Comparison of ENCODE assay signal across 23 cellular contexts in the genomic region with DNA sequence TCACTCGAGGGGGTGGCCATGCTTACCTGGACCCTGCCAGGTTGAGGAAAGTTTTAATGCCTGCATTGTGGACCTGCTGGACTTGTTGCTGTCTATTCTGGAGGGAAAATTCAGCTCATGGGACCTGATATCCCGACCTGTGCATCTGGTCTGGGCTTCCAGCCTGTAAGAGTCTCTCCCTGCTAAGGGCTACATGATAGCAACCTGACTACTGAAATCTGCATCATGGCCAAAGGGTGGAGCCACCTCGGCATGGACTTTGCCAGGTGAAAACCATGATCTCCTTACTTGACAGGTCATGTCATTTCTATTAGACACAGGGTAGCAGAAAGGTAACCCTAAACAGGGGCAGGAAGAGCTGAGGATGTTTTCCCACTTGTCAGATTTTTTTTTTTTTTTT. TPM values are rescaled to one million over a fixed set of nuclear protein-coding genes. Genes with fewer than 3 reads are reported as not detected.
DNase-seq lines count a peak whose midpoint lies in the region; ATAC-seq and TF ChIP-seq lines count a peak whose summit lies in the region.
"Had no signal": no experiment of that assay in that cellular context is flagged by ENCODE, and none has a peak within 500 bp of the region (broad histone marks: within the 10 kb centered on the region; RNA-seq: fewer than 3 reads in every experiment).

No MANE protein-coding gene starts in this region.

- TF ChIP-seq CTCF in OCI-LY1 (IDR thresholded peaks at IDR 0.05; ENCODE audit: low read length) (peak; percentile 14; the same call in 1 of the 2 replicates), foreskin keratinocyte (conservative IDR thresholded peaks at IDR 0.05) (peak; percentile 12), lower lobe of right lung (IDR thresholded peaks at IDR 0.05) (no peak)

- in situ Hi-C loops in GM23248 (cut with MboI), result no loop called here

- H3K36me3 Mint-ChIP-seq in activated CD8-positive, alpha-beta memory T cell treated with anti-CD3 and anti-CD28 coated beads, Interleukin-2, amount 10 ng/mL, durations not matched to agents 7 days and 5 days, result no peaks in the 10 kb centered on the region

- H3K9me3 ChIP-seq in OCI-LY1 (ENCODE audit: low read length) (0 out of 2 replicates have a peak, but pooled peaks cover 1% of the 10 kb centered on the region), lower lobe of right lung (no peaks in the 10 kb centered on the region), GM23248 (ENCODE audit: low read depth) (no peaks in the 10 kb centered on the region)
- H3K9me3 ChIP-seq: SK-N-SH had no signal

- no peaks in the 10 kb centered on the region for H4K20me1 ChIP-seq in OCI-LY1 (ENCODE audit: insufficient read depth, low read length)
- no peaks in the 10 kb centered on the region for H4K20me1 ChIP-seq in GM23248 (ENCODE audit: insufficient read depth)

- intact Hi-C loops in lower lobe of right lung (cut with DNase I), result no loop called here

- H3F3A ChIP-seq in OCI-LY1 (ENCODE audit: insufficient read depth, low read length) (no peaks in the 10 kb centered on the region), GM23248 (ENCODE audit: insufficient read depth) (peaks cover 9% of the 10 kb centered on the region; the same call in 1 of the 2 replicates)

- peaks cover 26% of the 10 kb centered on the region for H3K27me3 Mint-ChIP-seq in activated CD8-positive, alpha-beta memory T cell treated with anti-CD3 and anti-CD28 coated beads, Interleukin-2, amount 10 ng/mL, durations not matched to agents 7 days and 5 days

- H3K4me1 Mint-ChIP-seq in activated CD8-positive, alpha-beta memory T cell treated with anti-CD3 and anti-CD28 coated beads, Interleukin-2, amount 10 ng/mL, durations not matched to agents 7 days and 5 days, result no peaks in the 10 kb centered on the region
- H3K4me1 Mint-ChIP-seq: CD8-positive, alpha-beta memory T cell had no signal

- H3K79me2 ChIP-seq in OCI-LY1 (ENCODE audit: insufficient read depth, low read length) (no peaks in the 10 kb centered on the region), GM23248 (ENCODE audit: insufficient read depth) (no peaks in the 10 kb centered on the region)

- H3K4me2 ChIP-seq in OCI-LY1 (ENCODE audit: low read length), result no peak overlapping the region
- H3K4me2 ChIP-seq in GM23248 (ENCODE audit: unreplicated experiment), result no peak overlapping the region
- H3K4me2 ChIP-seq: SK-N-SH had no signal

- peak; percentile 33 for ATAC-seq in activated CD8-positive, alpha-beta memory T cell treated with anti-CD3 and anti-CD28 coated beads, Interleukin-2, amount 10 ng/mL, durations not matched to agents 7 days and 5 days
- no peak for ATAC-seq in foreskin keratinocyte
- ATAC-seq in lower lobe of right lung, result no peak
- no peak for ATAC-seq in HG02759 (IDR thresholded peaks at IDR 0.05; ENCODE audit: unreplicated experiment)

- H3K9me2 ChIP-seq in OCI-LY1 (ENCODE audit: low read depth, low read length) (no peaks in the 10 kb centered on the region), GM23248 (ENCODE audit: insufficient read depth) (no peaks in the 10 kb centered on the region)
- H3K9me2 ChIP-seq: SK-N-SH had no signal

- H3K27ac ChIP-seq in OCI-LY1 (ENCODE audit: low read depth, low read length, poor library complexity, severe bottlenecking) (no peak overlapping the region), foreskin keratinocyte (no peak overlapping the region), lower lobe of right lung (no peak overlapping the region), GM23248 (no peak overlapping the region)
- H3K27ac ChIP-seq: C4-2B, HL-60 had no signal

- CTCF ChIA-PET in activated CD8-positive, alpha-beta memory T cell treated with anti-CD3 and anti-CD28 coated beads, Interleukin-2, amount 10 ng/mL, durations not matched to agents 7 days and 5 days (lab: Charles Lee), result interaction anchor here (0.6 to 1.4 kb wide), 3 partner anchors 10 to 440 kb away, joined by 3 to 4 read pairs (median 3); a partner anchor contains a TSS

- no peak overlapping the region for H3K27ac Mint-ChIP-seq in activated CD8-positive, alpha-beta memory T cell treated with anti-CD3 and anti-CD28 coated beads, Interleukin-2, amount 10 ng/mL, durations not matched to agents 7 days and 5 days

- no peak for DNase-seq in activated CD8-positive, alpha-beta memory T cell treated with anti-CD3 and anti-CD28 coated beads, Interleukin-2, amount 10 ng/mL, durations not matched to agents 7 days and 5 days
- DNase-seq in activated CD8-positive, alpha-beta memory T cell treated with anti-CD3 and anti-CD28 coated beads for 24 hours, result no peak
- DNase-seq in foreskin keratinocyte, result no peak
- no peak for DNase-seq in effector CD4-positive, alpha-beta T cell
- DNase-seq in lower lobe of right lung, result no peak
- DNase-seq in GM23248, result no peak
- DNase-seq: CD8-positive, alpha-beta memory T cell; EL; GF-D8; KG1; NCI-H1105; NCI-H146; NCI-H2029; NCI-H226; NCI-H510A treated with DMSO at 0.1 percent for 48 hours; NCI-H774; SIG-M5; SK-N-SH; T-helper 1 cell had no signal

- H3K27me3 ChIP-seq in OCI-LY1 (ENCODE audit: insufficient read depth, low read length) (no peaks in the 10 kb centered on the region), foreskin keratinocyte (peaks cover 8% of the 10 kb centered on the region), lower lobe of right lung (ENCODE audit: low read depth) (peaks cover 2% of the 10 kb centered on the region), GM23248 (replicated peaks; ENCODE audit: insufficient read depth) (peaks cover 18% of the 10 kb centered on the region; the same call in 1 of the 2 replicates)

- H3K4me1 ChIP-seq in OCI-LY1 (ENCODE audit: insufficient read depth, low read length, severe bottlenecking) (no peaks in the 10 kb centered on the region), foreskin keratinocyte (no peaks in the 10 kb centered on the region), lower lobe of right lung (no peaks in the 10 kb centered on the region), GM23248 (ENCODE audit: insufficient read depth) (no peaks in the 10 kb centered on the region)

- no peaks in the 10 kb centered on the region for H3K9me3 Mint-ChIP-seq in activated CD8-positive, alpha-beta memory T cell treated with anti-CD3 and anti-CD28 coated beads, Interleukin-2, amount 10 ng/mL, durations not matched to agents 7 days and 5 days (ENCODE audit: low read depth)
- H3K9me3 Mint-ChIP-seq: CD8-positive, alpha-beta memory T cell had no signal

- no peak overlapping the region for H3K4me3 Mint-ChIP-seq in activated CD8-positive, alpha-beta memory T cell treated with anti-CD3 and anti-CD28 coated beads, Interleukin-2, amount 10 ng/mL, durations not matched to agents 7 days and 5 days
- H3K4me3 Mint-ChIP-seq: CD8-positive, alpha-beta memory T cell had no signal

- H2AFZ ChIP-seq in OCI-LY1 (ENCODE audit: low read length) (no peak overlapping the region), GM23248 (no peak overlapping the region)

- H3K4me3 ChIP-seq in OCI-LY1 (ENCODE audit: low read depth, low read length, poor library complexity, severe bottlenecking) (no peak overlapping the region), lower lobe of right lung (no peak overlapping the region), GM23248 (no peak overlapping the region)

- H3K36me3 ChIP-seq in OCI-LY1 (ENCODE audit: insufficient read depth, low read length), result no peaks in the 10 kb centered on the region
- H3K36me3 ChIP-seq in lower lobe of right lung, result no peaks in the 10 kb centered on the region
- no peaks in the 10 kb centered on the region for H3K36me3 ChIP-seq in GM23248 (ENCODE audit: low read depth)

- H3K9ac ChIP-seq in OCI-LY1 (ENCODE audit: low read length), result no peak overlapping the region
- H3K9ac ChIP-seq in GM23248, result no peak overlapping the region
- H3K9ac ChIP-seq: SK-N-SH had no signal

- 47 to 49% methylated on average over 3 of the region's 3 CpGs for WGBS in GM23248 (ENCODE audit: low coverage in 1 of 2, low lambda C conversion rate in 2 of 2, missing lambda C conversion rate in 2 of 2), 2 experiments

RNA-seq across cellular contexts. Expression of gene SLC66A3, which starts 12.9 kb away (rescaled TPM):
- total RNA-seq in activated CD8-positive, alpha-beta memory T cell treated with anti-CD3 and anti-CD28 coated beads, Interleukin-2, amount 10 ng/mL, durations not matched to agents 7 days and 5 days, result 10 to 100 TPM in 1 of 2 experiments, 1 to 10 TPM in 1; 9.9 to 15.9 TPM
- total RNA-seq in foreskin keratinocyte, result 10.4 and 15.6 TPM in 2 replicates
- 8.8 and 11.0 TPM in 2 replicates for polyA plus RNA-seq in foreskin keratinocyte
- 23.8 TPM for total RNA-seq in lower lobe of right lung
- total RNA-seq in GM23248 (2014; rRNA removed; shearing (Covaris generic)), result 34.9 and 46.4 TPM in 2 replicates
- polyA plus RNA-seq in GM23248 (2016; fragmentation: Nextera tagmentation; extraction: Ambion mirVana), result 46.8 and 53.6 TPM in 2 replicates
